ENCODE assay signal across 27 cellular contexts in genomic region chr16:86443508-86444130, GRCh38.
A peak's percentile ranks its signal among the peaks of the same experiment; 100 is the strongest.
DNase-seq lines count a peak whose midpoint lies in the region; ATAC-seq, FAIRE-seq and TF ChIP-seq lines count a peak whose summit lies in the region.
"Had no signal": no experiment of that assay in that cellular context is flagged by ENCODE, and none has a peak within 500 bp of the region (broad histone marks: within the 10 kb centered on the region; RNA-seq: fewer than 3 reads in every experiment).

No MANE protein-coding gene starts in this region.

- H3K27ac Mint-ChIP-seq in H9 (no peak overlapping the region), nephron progenitor cell (no peak overlapping the region)
- H3K27ac Mint-ChIP-seq in stimulated activated naive CD8-positive, alpha-beta T cell treated with anti-CD3 and anti-CD28 coated beads, Interleukin-15, amount 100 ng/mL, for 72 hours: no peak overlapping the region
- H3K27ac Mint-ChIP-seq: HFFc6 had no signal

- H2AK5ac ChIP-seq in H9 (ENCODE audit: insufficient read length, low read length): no peak overlapping the region
- peak overlapping the region; percentile 17; the same call in 1 of the 2 replicates for H2AK5ac ChIP-seq in IMR-90 (ENCODE audit: low read depth, low read length)
- 0 out of 2 replicates have a peak overlapping the region, but pooled peaks have one; percentile 58 for H2AK5ac ChIP-seq in H1 (ENCODE audit: low read depth, low read length)

- H3K56ac ChIP-seq in H9 (ENCODE audit: insufficient read length, low read depth, low read length) (no peak overlapping the region), IMR-90 (ENCODE audit: extremely low read depth, insufficient read depth, low read length) (no peak overlapping the region), H1 (replicated peaks; ENCODE audit: insufficient read length, low read depth, low read length) (no peak overlapping the region)

- no peak for TF ChIP-seq RAD21 in IMR-90 (IDR thresholded peaks at IDR 0.05; ENCODE audit: low read length)
- TF ChIP-seq RAD21 in H1 (IDR thresholded peaks at IDR 0.05 in 1 of 2, conservative IDR thresholded peaks at IDR 0.05 in 1 of 2; ENCODE audit: low read depth in 2 of 2, low read length in 2 of 2): no peak

- H3K14ac ChIP-seq in H9 (ENCODE audit: insufficient read depth, low read length) (no peak overlapping the region), IMR-90 (replicated peaks; ENCODE audit: low read depth, low read length) (0 out of 2 replicates have a peak overlapping the region, but pooled peaks have one; percentile 30), H1 (ENCODE audit: insufficient read length) (no peak overlapping the region)

- H3K36me3 ChIP-seq in IMR-90 (ENCODE audit: control insufficient read depth, insufficient read depth, low read length) (no peaks in the 10 kb centered on the region), H1 (ENCODE audit: control insufficient read depth in 2 of 4, insufficient read depth in 4 of 4, low read length in 3 of 4) (no peaks in the 10 kb centered on the region)
- H3K36me3 ChIP-seq: BLaER1 had no signal

- TF ChIP-seq POLR2A in IMR-90 (IDR thresholded peaks at IDR 0.05; ENCODE audit: low read depth, low read length) (no peak), H1 (IDR thresholded peaks at IDR 0.05; ENCODE audit: control extremely low read depth in 1 of 2, low read depth in 2 of 2, low read length in 2 of 2) (no peak)

- CTCF ChIA-PET in IMR-90 (lab: Yijun Ruan, JAX) (no interaction called here), H1 (lab: Charles Lee; ENCODE audit: partially characterized antibody) (interaction anchor here (1.4 to 1.6 kb wide), 2 partner anchors 8 to 400 kb away, joined by 3 read pairs; no protein-coding TSS in a partner anchor)

- no peak overlapping the region for H3T11ph ChIP-seq in H9 (ENCODE audit: low read length)

- no peak for TF ChIP-seq EP300 in H1 (IDR thresholded peaks at IDR 0.05; ENCODE audit: borderline replicate concordance in 1 of 2, low read depth in 2 of 2, low read length in 2 of 2)

- dilution Hi-C loops in IMR-90 (cut with HindIII; ENCODE audit: low sequenced_read_pairs, unreplicated experiment): no loop called here

- no peaks in the 10 kb centered on the region for H3K23me2 ChIP-seq in H9 (ENCODE audit: insufficient read length, low read depth, low read length, poor library complexity, severe bottlenecking)
- 0 out of 2 replicates have a peak, but pooled peaks cover 5% of the 10 kb centered on the region for H3K23me2 ChIP-seq in H1 (ENCODE audit: low read depth, low read length)

- no peaks in the 10 kb centered on the region for H3K79me1 ChIP-seq in H9 (ENCODE audit: insufficient read depth, low read depth, low read length, poor library complexity, severe bottlenecking)
- no peaks in the 10 kb centered on the region for H3K79me1 ChIP-seq in IMR-90 (ENCODE audit: low read depth in 1 of 2, low read length in 2 of 2)
- no peaks in the 10 kb centered on the region for H3K79me1 ChIP-seq in H1 (ENCODE audit: low read depth, low read length)

- ATAC-seq in IMR-90 (ENCODE audit: low read depth) (no peak), GM18519 (IDR thresholded peaks at IDR 0.05; ENCODE audit: low FRiP score, unreplicated experiment) (no peak), GM19395 (IDR thresholded peaks at IDR 0.05; ENCODE audit: unreplicated experiment) (no peak), HG03571 (IDR thresholded peaks at IDR 0.05; ENCODE audit: unreplicated experiment) (no peak)
- no peak for ATAC-seq in stimulated activated naive CD8-positive, alpha-beta T cell treated with anti-CD3 and anti-CD28 coated beads, Interleukin-15, amount 100 ng/mL, for 72 hours
- ATAC-seq: PC-3 had no signal

- no peak overlapping the region for H2BK15ac ChIP-seq in H9 (ENCODE audit: low read depth, low read length)
- H2BK15ac ChIP-seq in IMR-90 (ENCODE audit: low read depth, low read length): no peak overlapping the region
- H2BK15ac ChIP-seq in H1 (ENCODE audit: low read length): no peak overlapping the region; the same call in 1 of the 2 replicates

- no peaks in the 10 kb centered on the region for H3K9me3 ChIP-seq in H9 (ENCODE audit: control insufficient read depth, low read depth, low read length)
- H3K9me3 ChIP-seq in IMR-90 (ENCODE audit: control insufficient read depth, insufficient read depth, low read length): no peaks in the 10 kb centered on the region
- peaks cover 0 to 2% of the 10 kb centered on the region in 2 experiments; a peak in 1 of 4 replicates for H3K9me3 ChIP-seq in H1 (ENCODE audit: insufficient read depth in 2 of 2, low read depth in 1 of 2, low read length in 1 of 2)

- H2BK20ac ChIP-seq in H9 (ENCODE audit: low read depth, low read length, poor library complexity, severe bottlenecking): no peak overlapping the region
- no peak overlapping the region for H2BK20ac ChIP-seq in IMR-90 (ENCODE audit: low read depth, low read length)
- no peak overlapping the region; the same call in 1 of the 2 replicates for H2BK20ac ChIP-seq in H1 (ENCODE audit: low read length)

- H3K36me3 Mint-ChIP-seq in H9 (ENCODE audit: insufficient read depth in 1 of 3, low read depth in 3 of 3): no peaks in the 10 kb centered on the region
- H3K36me3 Mint-ChIP-seq in nephron progenitor cell (ENCODE audit: low read depth): no peaks in the 10 kb centered on the region
- H3K36me3 Mint-ChIP-seq: CD4-positive, CD25-positive, alpha-beta regulatory T cell had no signal

- H4K91ac ChIP-seq in H9 (ENCODE audit: insufficient read length, low read depth, low read length) (no peak overlapping the region), IMR-90 (ENCODE audit: insufficient read depth, low read depth, low read length) (peak overlapping the region; percentile 31), H1 (replicated peaks; ENCODE audit: insufficient read length, low read length) (peak overlapping the region; percentile 54)

- no peak overlapping the region for H3K23ac ChIP-seq in H9 (ENCODE audit: insufficient read length, low read depth, low read length)
- H3K23ac ChIP-seq in IMR-90 (ENCODE audit: low read depth, low read length): no peak overlapping the region
- H3K23ac ChIP-seq in H1 (ENCODE audit: insufficient read length): no peak overlapping the region

- BruUV-seq in IMR-90 (replicated peaks; lab: Mats Ljungman, UMichigan): no TSS peak

- in situ Hi-C loops in IMR-90 (cut with MboI; ENCODE audit: low sequenced_read_pairs): no loop called here

- no peaks in the 10 kb centered on the region for H3K9me3 Mint-ChIP-seq in H9
- peaks cover 10% of the 10 kb centered on the region for H3K9me3 Mint-ChIP-seq in nephron progenitor cell
- no peaks in the 10 kb centered on the region for H3K9me3 Mint-ChIP-seq in stimulated activated naive CD8-positive, alpha-beta T cell treated with anti-CD3 and anti-CD28 coated beads, Interleukin-15, amount 100 ng/mL, for 72 hours
- H3K9me3 Mint-ChIP-seq: HFFc6 had no signal

- H2BK120ac ChIP-seq in H9 (ENCODE audit: low read depth, low read length, poor library complexity, severe bottlenecking) (no peak overlapping the region), IMR-90 (ENCODE audit: low read depth, low read length) (no peak overlapping the region), H1 (replicated peaks; ENCODE audit: low read depth, low read length) (no peak overlapping the region)

- WGBS in H9 (ENCODE audit: extremely low coverage, insufficient read length, low lambda C conversion rate): no CpG with 5 or more reads among the region's 20 CpGs
- 94% methylated on average over 4 of the region's 20 CpGs; no CpG with 5 or more reads in 1 of the 2 experiments for WGBS in IMR-90 (ENCODE audit: extremely low coverage in 2 of 2, insufficient read length in 1 of 2), 2 experiments
- WGBS in H1 (ENCODE audit: extremely low coverage in 1 of 2, insufficient coverage in 1 of 2, insufficient read length in 1 of 2, insufficient replicate concordance in 2 of 2, low coverage in 1 of 2, low lambda C conversion rate in 2 of 2, missing lambda C conversion rate in 1 of 2), 2 experiments: 90% methylated on average over 20 of the region's 20 CpGs; no CpG with 5 or more reads in 1 of the 2 experiments

- H3K4me2 ChIP-seq in H9 (ENCODE audit: insufficient read depth, insufficient read length, low read length) (no peak overlapping the region), IMR-90 (ENCODE audit: low read depth, low read length) (no peak overlapping the region), H1 (ENCODE audit: insufficient read depth in 1 of 2, low read depth in 2 of 2, low read length in 2 of 2) (no peak overlapping the region)
- H3K4me2 ChIP-seq: BLaER1 had no signal

- H3K27ac ChIP-seq in H9 (ENCODE audit: insufficient read length, low read depth, low read length) (no peak overlapping the region), IMR-90 (ENCODE audit: insufficient read depth, low read length) (no peak overlapping the region), H1 (ENCODE audit: low read depth, low read length) (0 out of 2 replicates have a peak overlapping the region, but pooled peaks have one; percentile 25)
- H3K27ac ChIP-seq: BLaER1 had no signal

- POLR2A ChIA-PET in IMR-90 (lab: Charles Lee; ENCODE audit: unreplicated experiment) (no interaction called here), H1 (lab: Charles Lee; ENCODE audit: partially characterized antibody) (no interaction called here)

- no peak overlapping the region for H3K4me3 Mint-ChIP-seq in H9
- peak overlapping the region; percentile 12 for H3K4me3 Mint-ChIP-seq in nephron progenitor cell
- H3K4me3 Mint-ChIP-seq in stimulated activated naive CD8-positive, alpha-beta T cell treated with anti-CD3 and anti-CD28 coated beads, Interleukin-15, amount 100 ng/mL, for 72 hours: no peak overlapping the region
- H3K4me3 Mint-ChIP-seq: CD4-positive, CD25-positive, alpha-beta regulatory T cell; HFFc6 had no signal

- no peaks in the 10 kb centered on the region for H3K4me1 ChIP-seq in H9 (ENCODE audit: insufficient read depth, low read length)
- H3K4me1 ChIP-seq in IMR-90 (ENCODE audit: control insufficient read depth, insufficient read depth, low read length): peaks cover 6% of the 10 kb centered on the region
- H3K4me1 ChIP-seq in H1 (replicated peaks in 1 of 4; ENCODE audit: control insufficient read depth in 3 of 4, insufficient read depth in 4 of 4, low read length in 3 of 4): no peaks in the 10 kb centered on the region
- H3K4me1 ChIP-seq: BLaER1 had no signal

- no peak overlapping the region for H3K4ac ChIP-seq in H9 (ENCODE audit: low read depth, low read length)
- peak overlapping the region; percentile 5; the same call in 1 of the 2 replicates for H3K4ac ChIP-seq in IMR-90 (ENCODE audit: low read depth, low read length)
- H3K4ac ChIP-seq in H1 (replicated peaks; ENCODE audit: insufficient read length, low read depth, low read length): no peak overlapping the region

- H2BK5ac ChIP-seq in H9 (ENCODE audit: insufficient read length, low read length) (no peak overlapping the region), IMR-90 (ENCODE audit: low read depth, low read length, poor library complexity, severe bottlenecking) (no peak overlapping the region), H1 (ENCODE audit: low read depth, low read length) (no peak overlapping the region)

- H3K79me2 ChIP-seq in H9 (ENCODE audit: insufficient read depth, low read length) (no peaks in the 10 kb centered on the region), H1 (ENCODE audit: control insufficient read depth in 1 of 2, insufficient read depth in 2 of 2, low read length in 2 of 2) (no peaks in the 10 kb centered on the region)

- H3K27me3 ChIP-seq in H9 (ENCODE audit: insufficient read depth, low read length) (no peaks in the 10 kb centered on the region), IMR-90 (ENCODE audit: control insufficient read depth, insufficient read depth, low read length) (no peaks in the 10 kb centered on the region; the same call in 1 of the 2 replicates), H1 (replicated peaks in 1 of 4; ENCODE audit: control insufficient read depth in 3 of 4, extremely low read depth in 1 of 4, insufficient read depth in 3 of 4, low read length in 3 of 4) (no peaks in the 10 kb centered on the region)
- H3K27me3 ChIP-seq: BLaER1 had no signal

- H2BK12ac ChIP-seq in H9 (ENCODE audit: insufficient read length, low read depth, low read length): no peak overlapping the region
- H2BK12ac ChIP-seq in H1 (ENCODE audit: low read depth, low read length): no peak overlapping the region; the same call in 1 of the 2 replicates

- peaks cover 19% of the 10 kb centered on the region for H3K27me3 Mint-ChIP-seq in H9 (ENCODE audit: low read depth)
- H3K27me3 Mint-ChIP-seq in nephron progenitor cell (ENCODE audit: low read depth, poor library complexity): peaks cover 8% of the 10 kb centered on the region
- peaks cover 12% of the 10 kb centered on the region for H3K27me3 Mint-ChIP-seq in stimulated activated naive CD8-positive, alpha-beta T cell treated with anti-CD3 and anti-CD28 coated beads, Interleukin-15, amount 100 ng/mL, for 72 hours

- H2AFZ ChIP-seq in H9 (ENCODE audit: low read length): no peak overlapping the region
- H2AFZ ChIP-seq in IMR-90 (replicated peaks; ENCODE audit: low read length, poor library complexity): no peak overlapping the region
- H2AFZ ChIP-seq in H1 (ENCODE audit: low read length): no peak overlapping the region

- H4K8ac ChIP-seq in H9 (replicated peaks; ENCODE audit: insufficient read length, low read depth, low read length): peak overlapping the region; percentile 23
- no peak overlapping the region for H4K8ac ChIP-seq in IMR-90 (ENCODE audit: low read depth in 2 of 2, low read length in 2 of 2)
- no peak overlapping the region for H4K8ac ChIP-seq in H1 (ENCODE audit: extremely low read depth, insufficient read depth, low read length)

- H2AK9ac ChIP-seq in IMR-90 (replicated peaks; ENCODE audit: low read depth, low read length, poor library complexity): no peak overlapping the region

- H4K5ac ChIP-seq in H9 (ENCODE audit: insufficient read length, low read depth, low read length) (peak overlapping the region; percentile 8), IMR-90 (ENCODE audit: low read depth, low read length) (no peak overlapping the region), H1 (ENCODE audit: insufficient read length, low read depth, low read length) (no peak overlapping the region)

- H3K9ac ChIP-seq in H9 (ENCODE audit: extremely low read depth, insufficient read length, low read length) (no peak overlapping the region), IMR-90 (ENCODE audit: low read depth, low read length) (no peak overlapping the region), H1 (replicated peaks in 1 of 4; ENCODE audit: extremely low read depth in 1 of 4, low read depth in 3 of 4, low read length in 3 of 4) (no peak overlapping the region)
- H3K9ac ChIP-seq: BLaER1 had no signal

- H3K9me1 ChIP-seq in IMR-90 (ENCODE audit: insufficient read depth, low read length): peaks cover 11% of the 10 kb centered on the region

- H4K20me1 ChIP-seq in H9 (ENCODE audit: control insufficient read depth, insufficient read depth, insufficient read length): no peaks in the 10 kb centered on the region
- H4K20me1 ChIP-seq in IMR-90 (ENCODE audit: insufficient read depth, low read length): no peaks in the 10 kb centered on the region
- peaks cover 0 to 2% of the 10 kb centered on the region in 2 experiments for H4K20me1 ChIP-seq in H1 (replicated peaks in 1 of 2; ENCODE audit: control insufficient read depth in 1 of 2, insufficient read depth in 2 of 2, low read length in 2 of 2)
- H4K20me1 ChIP-seq: BLaER1 had no signal

- no peaks in the 10 kb centered on the region for H3K4me1 Mint-ChIP-seq in H9
- peaks cover 18% of the 10 kb centered on the region for H3K4me1 Mint-ChIP-seq in nephron progenitor cell
- no peaks in the 10 kb centered on the region for H3K4me1 Mint-ChIP-seq in stimulated activated naive CD8-positive, alpha-beta T cell treated with anti-CD3 and anti-CD28 coated beads, Interleukin-15, amount 100 ng/mL, for 72 hours
- H3K4me1 Mint-ChIP-seq: CD4-positive, CD25-positive, alpha-beta regulatory T cell had no signal

- H3K18ac ChIP-seq in H9 (ENCODE audit: insufficient read length, low read depth, low read length) (no peak overlapping the region), IMR-90 (ENCODE audit: low read depth, low read length) (no peak overlapping the region), H1 (ENCODE audit: extremely low read depth, low read length) (no peak overlapping the region)

- DNase-seq in H9 (no peak), IMR-90 (no peak), H1 (ENCODE audit: low read depth in 1 of 2, low spot score in 2 of 2) (no peak), nephron progenitor cell (peak; percentile 38)
- no peak for DNase-seq in stimulated activated naive CD8-positive, alpha-beta T cell treated with anti-CD3 and anti-CD28 coated beads, Interleukin-15, amount 100 ng/mL, for 72 hours
- DNase-seq: CD4-positive, CD25-positive, alpha-beta regulatory T cell; DMS153; DND-41; HFFc6; Kasumi-1; NCI-H1092 treated with DMSO at 0.1 percent for 48 hours; NCI-H1436; NCI-H187; NCI-H2081 treated with DMSO at 0.1 percent for 48 hours; NCI-H2171; NCI-H345; NCI-H524; NCI-H82; NK-92 treated with Interleukin-12 subunit alpha and Interleukin-12 subunit beta, amount 100 ng/mL, for 24 hours; PC-3 had no signal

- no peak for FAIRE-seq in H1 (lab: Jason Lieb, UNC)
- FAIRE-seq: A204.1, GM18507, H54 had no signal

- intact Hi-C loops in IMR-90 (cut with micrococcal nuclease): no loop called here

- no peak for TF ChIP-seq CTCF in H9 (conservative IDR thresholded peaks at IDR 0.05)
- TF ChIP-seq CTCF in IMR-90 (conservative IDR thresholded peaks at IDR 0.05; ENCODE audit: low read depth, low read length): no peak
- no peak for TF ChIP-seq CTCF in H1 (IDR thresholded peaks at IDR 0.05; ENCODE audit: control extremely low read depth in 1 of 3, insufficient read depth in 1 of 3, low read depth in 1 of 3, low read length in 3 of 3)
- TF ChIP-seq CTCF in nephron progenitor cell (IDR thresholded peaks at IDR 0.05): no peak

- no peak overlapping the region for H3K4me3 ChIP-seq in IMR-90 (ENCODE audit: insufficient read depth, low read depth, low read length)
- no peak overlapping the region for H3K4me3 ChIP-seq in H1 (ENCODE audit: extremely low read depth in 1 of 4, insufficient read depth in 2 of 4, low read depth in 3 of 4, low read length in 4 of 4)
- H3K4me3 ChIP-seq: BLaER1 had no signal
